Comparison of ENCODE assay signal across 26 cellular contexts in the genomic region with DNA sequence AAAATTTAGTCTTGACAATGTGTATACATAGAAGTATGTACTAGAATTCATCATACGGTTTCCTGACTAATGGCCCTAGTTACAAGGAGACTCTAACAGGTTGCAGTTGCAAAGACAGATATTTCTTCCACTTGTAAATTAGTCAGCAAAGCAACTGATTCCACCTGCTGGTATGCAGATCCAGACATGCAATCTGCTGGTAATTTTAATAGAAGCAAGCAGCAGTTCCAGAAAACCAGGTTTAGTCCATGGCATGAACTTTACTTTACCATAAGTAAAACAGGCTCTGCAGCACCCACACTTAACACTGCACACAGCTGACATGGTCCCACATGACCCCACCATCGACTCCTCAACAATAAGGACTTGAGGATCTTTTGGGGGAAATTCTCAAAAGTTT.
DNase-seq lines count a peak whose midpoint lies in the region; ATAC-seq, FAIRE-seq and TF ChIP-seq lines count a peak whose summit lies in the region.
"Had no signal": no experiment of that assay in that cellular context is flagged by ENCODE, and none has a peak within 500 bp of the region (broad histone marks: within the 10 kb centered on the region; RNA-seq: fewer than 3 reads in every experiment).

No MANE protein-coding gene starts in this region.

- RAD21 ChIA-PET in HCT116 (lab: Charles Lee; ENCODE audit: low non-redundant PET in 1 of 2, low total read pairs in 2 of 2, uncharacterized antibody in 2 of 2, unreplicated experiment in 2 of 2) = no interaction called here

- H3K36me3 ChIP-seq in HCT116 (ENCODE audit: control insufficient read depth in 1 of 2, insufficient read depth in 2 of 2, low read length in 2 of 2) (peaks cover 0 to 11% of the 10 kb centered on the region in 2 experiments; a peak in 3 of 4 replicates), K562 (ENCODE audit: control insufficient read depth, insufficient read depth, low read length) (peaks cover 36% of the 10 kb centered on the region; the same call in 2 of the 3 replicates), hepatocyte (replicated peaks; ENCODE audit: insufficient read depth, low read depth) (no peaks in the 10 kb centered on the region)
- H3K36me3 ChIP-seq: lower lobe of right lung, upper lobe of right lung had no signal

- intact Hi-C loops in HCT116 (cut with micrococcal nuclease) (loop anchor here (5.0 kb wide), 1 partner anchor 266 kb away; no protein-coding TSS in a partner anchor), K562 (cut with micrococcal nuclease) (no loop called here), left ventricle myocardium superior (cut with micrococcal nuclease) (no loop called here)

- H4K20me1 ChIP-seq in HCT116 (ENCODE audit: insufficient read depth) (no peaks in the 10 kb centered on the region; the same call in 1 of the 2 replicates), K562 (replicated peaks; ENCODE audit: control insufficient read depth, insufficient read depth, low read length) (no peaks in the 10 kb centered on the region), hepatocyte (ENCODE audit: insufficient read depth, poor library complexity, severe bottlenecking) (no peaks in the 10 kb centered on the region)

- no peak for FAIRE-seq in K562 (lab: Jason Lieb, UNC)

- TF ChIP-seq POLR2A in HCT116 (IDR thresholded peaks at IDR 0.05; ENCODE audit: borderline replicate concordance, extremely low read depth, insufficient read depth, insufficient read length) (no peak), K562 (conservative IDR thresholded peaks at IDR 0.05) (no peak)

- ATAC-seq in HCT116 (no peak), K562 (no peak), left ventricle myocardium superior (no peak), HG02610 (IDR thresholded peaks at IDR 0.05; ENCODE audit: unreplicated experiment) (no peak)
- ATAC-seq: activated naive CD4-positive, alpha-beta T cell treated with anti-CD3 and anti-CD28 coated beads, Interleukin-2, amount 50 U/mL, for 72 hours; lower lobe of right lung; right cardiac atrium; stimulated activated memory B cell treated with anti-CD40 and anti-IgM and Interleukin-4, amounts not matched to agents 10 μg/mL and 1 μg/mL and 100 μg/mL, for 72 hours; upper lobe of right lung had no signal

- BruUV-seq in HCT116 (replicated peaks; lab: Mats Ljungman, UMichigan) (no TSS peak), K562 (replicated peaks; lab: Mats Ljungman, UMichigan) (no TSS peak)

- H3K4me2 ChIP-seq in HCT116 (ENCODE audit: low read length) (no peak overlapping the region), K562 (ENCODE audit: insufficient read depth, low read length) (no peak overlapping the region), hepatocyte (no peak overlapping the region)

- WGBS in K562 (ENCODE audit: insufficient coverage, low coverage, missing lambda C conversion rate) = 80% methylated on average over 2 of the region's 2 CpGs
- WGBS in hepatocyte (ENCODE audit: low lambda C conversion rate, missing lambda C conversion rate) = 28% methylated on average over 2 of the region's 2 CpGs

- TF ChIP-seq CTCF in AG09309 (IDR thresholded peaks at IDR 0.05; ENCODE audit: control insufficient read depth, insufficient read depth, low read depth, low read length, missing control alignments) = peak; percentile 13
- no peak for TF ChIP-seq CTCF in HCT116 (IDR thresholded peaks at IDR 0.05 in 2 of 3, conservative IDR thresholded peaks at IDR 0.05 in 1 of 3; ENCODE audit: borderline replicate concordance in 1 of 3, insufficient read depth in 1 of 3, low read depth in 2 of 3, low read length in 2 of 3)
- TF ChIP-seq CTCF in K562 (IDR thresholded peaks at IDR 0.05 in 2 of 3, conservative IDR thresholded peaks at IDR 0.05 in 1 of 3; ENCODE audit: insufficient read depth in 2 of 3, low read depth in 1 of 3, low read length in 3 of 3) = no peak
- TF ChIP-seq CTCF in hepatocyte (IDR thresholded peaks at IDR 0.05; ENCODE audit: poor library complexity) = peak; percentile 23

- H2AFZ ChIP-seq in HCT116 (ENCODE audit: low read depth, low read length, poor library complexity, severe bottlenecking) (no peak overlapping the region), K562 (ENCODE audit: low read depth, low read length) (no peak overlapping the region), hepatocyte (no peak overlapping the region)
- H2AFZ ChIP-seq: parathyroid adenoma had no signal

- H3K9me3 ChIP-seq in HCT116 (ENCODE audit: control insufficient read depth in 1 of 2, insufficient read depth in 1 of 2, low read depth in 1 of 2, low read length in 2 of 2) = no peaks in the 10 kb centered on the region
- no peaks in the 10 kb centered on the region for H3K9me3 ChIP-seq in K562 (replicated peaks; ENCODE audit: control insufficient read depth, insufficient read depth, low read depth, low read length)
- no peaks in the 10 kb centered on the region for H3K9me3 ChIP-seq in hepatocyte (ENCODE audit: low read depth)
- H3K9me3 ChIP-seq: ascending aorta, lower lobe of right lung, upper lobe of right lung had no signal

- no peaks in the 10 kb centered on the region for H3K9me2 ChIP-seq in HCT116 (ENCODE audit: insufficient read depth)
- no peaks in the 10 kb centered on the region for H3K9me2 ChIP-seq in hepatocyte (replicated peaks; ENCODE audit: insufficient read depth)

- H3K4me1 ChIP-seq in HCT116 (ENCODE audit: control insufficient read depth in 1 of 2, insufficient read depth in 2 of 2, low read length in 2 of 2) (no peaks in the 10 kb centered on the region), K562 (replicated peaks in 1 of 2; ENCODE audit: control insufficient read depth in 2 of 2, insufficient read depth in 2 of 2, low read length in 2 of 2) (peaks cover 0 to 5% of the 10 kb centered on the region in 2 experiments; a peak in 2 of 5 replicates), hepatocyte (ENCODE audit: insufficient read depth) (peaks cover 6% of the 10 kb centered on the region)
- H3K4me1 ChIP-seq: ascending aorta, lower lobe of right lung, upper lobe of right lung had no signal

- H3K27me3 ChIP-seq in HCT116 (ENCODE audit: insufficient read depth, low read length) (no peaks in the 10 kb centered on the region), K562 (ENCODE audit: control insufficient read depth in 2 of 2, insufficient read depth in 2 of 2, low read length in 2 of 2) (no peaks in the 10 kb centered on the region), hepatocyte (no peaks in the 10 kb centered on the region)
- H3K27me3 ChIP-seq: ascending aorta, upper lobe of right lung had no signal

- H3K27ac ChIP-seq in HCT116 (ENCODE audit: low read depth, low read length) (no peak overlapping the region), K562 (ENCODE audit: extremely low read depth, low read depth, low read length) (no peak overlapping the region), hepatocyte (peak overlapping the region; percentile 47)
- H3K27ac ChIP-seq: ascending aorta, C4-2B, lower lobe of right lung, parathyroid adenoma, upper lobe of right lung had no signal

- DNase-seq in AG09309 (ENCODE audit: low read depth) = no peak
- no peak for DNase-seq in HCT116 (ENCODE audit: low read depth, low spot score)
- DNase-seq in K562 (ENCODE audit: extremely low read depth in 1 of 4, low spot score in 3 of 4) = no peak
- peak; percentile 39 for DNase-seq in hepatocyte (ENCODE audit: low spot score)
- DNase-seq in NCI-H748 treated with DMSO at 0.1 percent for 48 hours (lab: John Stamatoyannopoulos, UW) = no peak
- DNase-seq in left ventricle myocardium superior = no peak
- no peak for DNase-seq in C1 segment of cervical spinal cord (lab: John Stamatoyannopoulos, UW)
- DNase-seq: ACHN; activated CD4-positive, alpha-beta T cell treated with anti-CD3 and anti-CD28 coated beads for 4 hours; activated T-cell treated with anti-CD3 and anti-CD28 coated beads for 4 hours; caudate nucleus; dermis blood vessel endothelial cell; lower lobe of right lung; NCI-H1092 treated with DMSO at 0.1 percent for 48 hours; NCI-H187; NCI-H526 treated with DMSO at 0.1 percent for 48 hours; nephron progenitor cell; right cardiac atrium; stimulated activated CD4-positive, alpha-beta T cell treated with anti-CD3 and anti-CD28 coated beads, Interleukin-4, amount 100 ng/mL, for 24 hours; upper lobe of right lung had no signal

- no peaks in the 10 kb centered on the region for H3K9me1 ChIP-seq in K562 (ENCODE audit: control insufficient read depth, insufficient read depth, low read length)

- peaks cover 6% of the 10 kb centered on the region; the same call in 1 of the 2 replicates for H3K79me2 ChIP-seq in HCT116 (ENCODE audit: insufficient read depth, low read length)
- no peaks in the 10 kb centered on the region for H3K79me2 ChIP-seq in K562 (ENCODE audit: control insufficient read depth, insufficient read depth, low read length)
- no peaks in the 10 kb centered on the region for H3K79me2 ChIP-seq in hepatocyte
- H3K79me2 ChIP-seq: parathyroid adenoma had no signal

- POLR2A ChIA-PET in HCT116 (lab: Charles Lee) = no interaction called here
- POLR2A ChIA-PET in K562 (lab: Yijun Ruan, JAX) = interaction anchor here (0.6 kb wide), 1 partner anchor 173 kb away, joined by 3 read pairs; no protein-coding TSS in a partner anchor

- no peak overlapping the region for H3K9ac ChIP-seq in HCT116 (ENCODE audit: low read length)
- H3K9ac ChIP-seq in K562 (ENCODE audit: insufficient read depth in 1 of 2, low read depth in 2 of 2, low read length in 2 of 2) = no peak overlapping the region
- H3K9ac ChIP-seq: parathyroid adenoma had no signal

- CTCF ChIA-PET in HCT116 (lab: Charles Lee) = no interaction called here
- CTCF ChIA-PET in K562 (lab: Yijun Ruan, JAX; ENCODE audit: low intra/inter-chr PET ratio) = interaction anchor here (0.6 kb wide), 1 partner anchor 58 kb away, joined by 3 read pairs; no protein-coding TSS in a partner anchor

- TF ChIP-seq RAD21 in HCT116 (IDR thresholded peaks at IDR 0.05; ENCODE audit: low read depth) = peak; percentile 10; the same call in 1 of the 2 replicates
- TF ChIP-seq RAD21 in K562 (CRISPR knock-in tag; conservative IDR thresholded peaks at IDR 0.05 in 1 of 2, IDR thresholded peaks at IDR 0.05 in 1 of 2) = peak in 1 of 2 experiments; percentile 26; a peak in 1 of 4 replicates

- in situ Hi-C loops in K562 (cut with MboI) = no loop called here

- no peak for TF ChIP-seq EP300 in K562 (IDR thresholded peaks at IDR 0.05; ENCODE audit: low read length)

- no peak overlapping the region for H3K4me3 ChIP-seq in AG09309 (ENCODE audit: control insufficient read depth, low read depth, low read length)
- no peak overlapping the region for H3K4me3 ChIP-seq in HCT116 (replicated peaks in 1 of 2; ENCODE audit: low read depth in 1 of 2, low read length in 2 of 2)
- no peak overlapping the region for H3K4me3 ChIP-seq in K562
- no peak overlapping the region for H3K4me3 ChIP-seq in hepatocyte
- H3K4me3 ChIP-seq: ascending aorta, lower lobe of right lung, upper lobe of right lung had no signal

TF ChIP-seq in HCT116, 20 proteins besides CTCF, POLR2A, EP300 and RAD21 (continues in another document):
- no peak for TF ChIP-seq YY1 (IDR thresholded peaks at IDR 0.05; ENCODE audit: extremely low read depth, insufficient replicate concordance, low read depth, low read length)
- TF ChIP-seq SIN3A (IDR thresholded peaks at IDR 0.05; ENCODE audit: low read depth) = no peak
- no peak for TF ChIP-seq JUND (IDR thresholded peaks at IDR 0.05)

Comparison
In these comparisons a context has a peak if more than half of its experiments do, and no peak if none do; other contexts are left out.
1. CTCF ChIP-seq: peak in AG09309 (single experiment) and hepatocyte (single experiment); none in HCT116 (0 of 3) and K562 (0 of 3).